Comparison of ENCODE assay signal across 17 cellular contexts in genomic region chr3:190575441-190576190, GRCh38.
DNase-seq lines count a peak whose midpoint lies in the region; ATAC-seq and TF ChIP-seq lines count a peak whose summit lies in the region.
"Had no signal": no experiment of that assay in that cellular context is flagged by ENCODE, and none has a peak within 500 bp of the region (broad histone marks: within the 10 kb centered on the region; RNA-seq: fewer than 3 reads in every experiment).

No MANE protein-coding gene starts in this region.

- H3K4me2 ChIP-seq in BLaER1 treated with 17β-estradiol and CSF1 and Interleukin-3, amounts not matched to agents 10 nM and 100 nM: peak overlapping the region in 9 of 11 experiments; percentile 11 to 63 (median 49); a peak in 15 of 22 replicates
- H3K4me2 ChIP-seq: hepatocyte, smooth muscle cell had no signal

- peak overlapping the region in 7 of 11 experiments; percentile 17 to 57 (median 45); a peak in 8 of 22 replicates for H3K9ac ChIP-seq in BLaER1 treated with 17β-estradiol and CSF1 and Interleukin-3, amounts not matched to agents 10 nM and 100 nM

- H4K20me1 ChIP-seq in BLaER1 treated with 17β-estradiol and CSF1 and Interleukin-3, amounts not matched to agents 10 nM and 100 nM: no peaks in the 10 kb centered on the region

- peaks cover 0 to 29% (median 15%) of the 10 kb centered on the region in 11 experiments; a peak in 16 of 22 replicates for H3K9me3 ChIP-seq in BLaER1 treated with 17β-estradiol and CSF1 and Interleukin-3, amounts not matched to agents 10 nM and 100 nM (replicated peaks in 1 of 11)

- no peak for ATAC-seq in HG03196 (IDR thresholded peaks at IDR 0.05; ENCODE audit: unreplicated experiment)

- TF ChIP-seq CTCF in HL-60 (IDR thresholded peaks at IDR 0.05; ENCODE audit: insufficient read depth, low read length) (no peak), coronary artery (IDR thresholded peaks at IDR 0.05) (no peak), GM20000 (IDR thresholded peaks at IDR 0.05; ENCODE audit: extremely low read depth, missing control alignments) (no peak)

- peaks cover 0 to 32% (median 15%) of the 10 kb centered on the region in 10 experiments; a peak in 12 of 20 replicates for H3K4me1 ChIP-seq in BLaER1 treated with 17β-estradiol and CSF1 and Interleukin-3, amounts not matched to agents 10 nM and 100 nM

- DNase-seq in HL-60 (ENCODE audit: low read depth in 1 of 2, low spot score in 1 of 2) (peak in 1 of 2 experiments; percentile 70), SIG-M5 treated with dmso at 0.1 percent for 504 hours (lab: John Stamatoyannopoulos, UW; ENCODE audit: unreplicated experiment) (peak; percentile 84), globus pallidus (ENCODE audit: low spot score) (peak; percentile 33), coronary artery (ENCODE audit: low spot score) (no peak), GM20000 (ENCODE audit: low spot score) (no peak)
- DNase-seq: activated CD4-positive, CD25-positive, alpha-beta regulatory T cell treated with anti-CD3 and anti-CD28 coated beads, Interleukin-2, amount 50 U/mL, for 72 hours; activated CD8-positive, alpha-beta memory T cell treated with anti-CD3 and anti-CD28 coated beads, Interleukin-2, amount 50 U/mL, for 48 hours; activated naive CD4-positive, alpha-beta T cell treated with anti-CD3 and anti-CD28 coated beads for 36 hours; DMS 273 treated with DMSO at 0.1 percent for 48 hours; kidney; NCI-H226; nephron progenitor cell; stimulated activated CD8-positive, alpha-beta memory T cell treated with anti-CD3 and anti-CD28 coated beads, Interleukin-4, amount 100 ng/mL, for 48 hours had no signal

- peaks cover 0 to 28% (median 0%) of the 10 kb centered on the region in 11 experiments; a peak in 6 of 22 replicates for H3K36me3 ChIP-seq in BLaER1 treated with 17β-estradiol and CSF1 and Interleukin-3, amounts not matched to agents 10 nM and 100 nM

- no peak overlapping the region for H3K4me3 ChIP-seq in BLaER1 treated with 17β-estradiol and CSF1 and Interleukin-3, amounts not matched to agents 10 nM and 100 nM
- H3K4me3 ChIP-seq in HL-60 (replicated peaks; ENCODE audit: insufficient read depth, low read length) (no peak overlapping the region), coronary artery (no peak overlapping the region)
- H3K4me3 ChIP-seq: hepatocyte, smooth muscle cell had no signal

- peak overlapping the region in 10 of 11 experiments; percentile 28 to 75 (median 58); a peak in 16 of 22 replicates for H3K27ac ChIP-seq in BLaER1 treated with 17β-estradiol and CSF1 and Interleukin-3, amounts not matched to agents 10 nM and 100 nM
- H3K27ac ChIP-seq in HL-60 (replicated peaks) (peak overlapping the region; percentile 36), coronary artery (peak overlapping the region in 1 of 2 donors; percentile 43)
- H3K27ac ChIP-seq: hepatocyte had no signal

- H3K27me3 ChIP-seq in BLaER1 treated with 17β-estradiol and CSF1 and Interleukin-3, amounts not matched to agents 10 nM and 100 nM: no peaks in the 10 kb centered on the region
- H3K27me3 ChIP-seq in HL-60 (ENCODE audit: insufficient read depth, poor library complexity, severe bottlenecking): no peaks in the 10 kb centered on the region
- H3K27me3 ChIP-seq: hepatocyte had no signal

Comparison
In these comparisons a context has a peak if more than half of its experiments do, and no peak if none do; other contexts are left out.
1. DNase-seq: peak in SIG-M5 treated with dmso at 0.1 percent for 504 hours (single experiment) and globus pallidus (single experiment); none in coronary artery (single experiment) and GM20000 (single experiment).